In genomic region chr16:84228321-84228838, GRCh38 we compare ENCODE assay signal across 9 cellular contexts. TPM values are rescaled to one million over a fixed set of nuclear protein-coding genes. Genes with fewer than 3 reads are reported as not detected.
DNase-seq lines count a peak whose midpoint lies in the region; ATAC-seq and TF ChIP-seq lines count a peak whose summit lies in the region.
"Had no signal": no experiment of that assay in that cellular context is flagged by ENCODE, and none has a peak within 500 bp of the region (broad histone marks: within the 10 kb centered on the region; RNA-seq: fewer than 3 reads in every experiment).

No MANE protein-coding gene starts in this region.

- ATAC-seq in HG02884 (IDR thresholded peaks at IDR 0.05; ENCODE audit: unreplicated experiment) (no peak), GM18498 (IDR thresholded peaks at IDR 0.05; ENCODE audit: unreplicated experiment) (no peak)

- in situ Hi-C loops in astrocyte of the cerebellum (cut with HindIII; ENCODE audit: low sequenced_read_pairs) = no loop called here

- DNase-seq in NCI-H2227 (lab: John Stamatoyannopoulos, UW; ENCODE audit: unreplicated experiment) = peak; percentile 8
- no peak for DNase-seq in NCI-H2227 treated with DMSO at 0.1 percent for 48 hours (lab: John Stamatoyannopoulos, UW)
- DNase-seq in astrocyte of the cerebellum (ENCODE audit: low read depth) = peak; percentile 63
- peak; percentile 93 for DNase-seq in iPS-NIHi7 (ENCODE audit: extremely low spot score)
- peak; percentile 74 for DNase-seq in ureter (ENCODE audit: low spot score)
- no peak for DNase-seq in NCI-H1092 treated with DMSO at 0.1 percent for 48 hours (lab: John Stamatoyannopoulos, UW)

- H3K4me3 ChIP-seq in astrocyte of the cerebellum (ENCODE audit: low read depth, low read length) = no peak overlapping the region
- H3K4me3 ChIP-seq: Peyer's patch had no signal

- TF ChIP-seq CTCF in astrocyte of the cerebellum (IDR thresholded peaks at IDR 0.05; ENCODE audit: low read depth, low read length, missing control alignments) = no peak

RNA-seq across cellular contexts. Expression of gene KCNG4, which starts 11.4 kb away (rescaled TPM):
- not detected for total RNA-seq in ureter
- total RNA-seq: Peyer's patch had no signal

RNA-seq across cellular contexts. Expression of gene ADAD2, which starts 37.4 kb away (rescaled TPM):
- 0.42 TPM for total RNA-seq in ureter

RNA-seq across cellular contexts. Expression of gene TAF1C, which starts 41.5 kb away (rescaled TPM):
- 66.4 TPM for total RNA-seq in ureter

Comparison
In these comparisons a context has a peak if more than half of its experiments do, and no peak if none do; other contexts are left out.
1. DNase-seq: peak in NCI-H2227 (single experiment), astrocyte of the cerebellum (single experiment), iPS-NIHi7 (single experiment) and ureter (single experiment); none in NCI-H2227 treated with DMSO at 0.1 percent for 48 hours (single experiment) and NCI-H1092 treated with DMSO at 0.1 percent for 48 hours (single experiment).